ENCODE assay signal across 8 cellular contexts in genomic region chr18:57649536-57650495, GRCh38. TPM values are rescaled to one million over a fixed set of nuclear protein-coding genes. Genes with fewer than 3 reads are reported as not detected.
DNase-seq lines count a peak whose midpoint lies in the region; ATAC-seq lines count a peak whose summit lies in the region.

No MANE protein-coding gene starts in this region.

- peaks cover 4% of the 10 kb centered on the region for H3K79me2 ChIP-seq in ACC112 (ENCODE audit: control insufficient read depth, insufficient read depth, low read length, unreplicated experiment)

- DNase-seq in epithelial cell of prostate (ENCODE audit: low read depth, low spot score) (peak; percentile 41), DMS 273 (lab: John Stamatoyannopoulos, UW; ENCODE audit: unreplicated experiment) (no peak), mesenteric fat pad (ENCODE audit: low spot score) (no peak), Kasumi-1 (lab: John Stamatoyannopoulos, UW) (no peak), NCI-H128 (lab: John Stamatoyannopoulos, UW; ENCODE audit: unreplicated experiment) (no peak)

- H3K27me3 ChIP-seq in ACC112 (ENCODE audit: insufficient read depth, low read length): no peaks in the 10 kb centered on the region

- peaks cover 13% of the 10 kb centered on the region for H3K4me1 ChIP-seq in ACC112 (ENCODE audit: control insufficient read depth, insufficient read depth, low read length, unreplicated experiment)

- H3K4me3 ChIP-seq in ACC112 (ENCODE audit: low read depth, low read length): peak overlapping the region; percentile 10; the same call in 1 of the 2 replicates

- H3K36me3 ChIP-seq in ACC112 (ENCODE audit: insufficient read depth, low read length): peaks cover 1% of the 10 kb centered on the region

- no peak overlapping the region for H2AFZ ChIP-seq in ACC112 (ENCODE audit: low read length, unreplicated experiment)

- ATAC-seq in GM19397 (IDR thresholded peaks at IDR 0.05; ENCODE audit: unreplicated experiment) (peak; percentile 84), HG03457 (IDR thresholded peaks at IDR 0.05; ENCODE audit: unreplicated experiment) (peak; percentile 92)

- H3K27ac ChIP-seq in ACC112 (ENCODE audit: low read depth, low read length) (peak overlapping the region; percentile 78), epithelial cell of prostate (peak overlapping the region; percentile 5)

RNA-seq across cellular contexts. Expression of gene NARS1, which starts 28.2 kb away (rescaled TPM):
- 96.1 TPM for total RNA-seq in mesenteric fat pad
